In the genomic region with DNA sequence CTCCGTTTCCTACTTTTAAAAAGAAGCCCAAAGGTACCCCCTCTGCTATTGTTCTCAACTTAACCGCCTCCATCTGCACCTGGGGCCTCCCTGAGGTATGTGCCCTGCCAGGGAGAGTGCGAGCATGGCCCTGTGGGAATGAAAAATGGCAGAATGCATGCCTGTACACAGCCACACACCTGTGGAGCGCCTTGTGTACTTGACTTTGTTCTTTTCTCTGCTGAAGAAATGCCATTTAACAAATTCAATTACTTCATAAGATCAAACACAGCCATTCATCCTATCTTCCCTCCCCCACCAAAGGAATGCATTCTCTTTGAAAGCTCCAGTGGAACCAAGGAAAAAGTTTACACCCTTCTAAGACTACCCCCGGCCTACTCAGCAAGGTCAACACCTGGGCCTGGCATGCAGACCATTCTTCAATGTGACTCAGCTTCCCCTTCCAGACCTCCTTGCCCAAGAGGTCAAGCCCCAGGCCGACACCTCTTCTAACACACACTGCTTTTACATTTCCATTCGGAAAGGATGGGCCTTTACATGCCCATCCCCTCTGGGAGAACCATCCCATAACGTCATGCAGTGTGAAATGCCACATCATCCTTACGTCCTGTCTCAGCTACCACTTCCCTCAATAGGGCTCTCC, we compare ENCODE assay signal across 1 cellular context.
A peak's percentile ranks its signal among the peaks of the same experiment; 100 is the strongest.
TF ChIP-seq lines count a peak whose summit lies in the region.

No MANE protein-coding gene starts in this region.

TF ChIP-seq in H1, 55 proteins besides CTCF, POLR2A, EP300 and RAD21:
- TF ChIP-seq KDM5A (IDR thresholded peaks at IDR 0.05; ENCODE audit: low read length), result no peak
- peak; percentile 74 for TF ChIP-seq CREB1 (IDR thresholded peaks at IDR 0.05)
- TF ChIP-seq SIN3A (conservative IDR thresholded peaks at IDR 0.05 in 1 of 2, IDR thresholded peaks at IDR 0.05 in 1 of 2; ENCODE audit: low read depth in 1 of 2, low read length in 2 of 2), result no peak
- peak; percentile 32; the same call in 1 of the 2 replicates for TF ChIP-seq KDM1A (IDR thresholded peaks at IDR 0.05; ENCODE audit: borderline replicate concordance, low read length)
- TF ChIP-seq RBBP5 (IDR thresholded peaks at IDR 0.05; ENCODE audit: borderline replicate concordance, low read depth, low read length), result 0 out of 2 replicates have a peak, but pooled peaks have one; percentile 51
- TF ChIP-seq KDM4A (IDR thresholded peaks at IDR 0.05; ENCODE audit: low read depth, low read length, severe bottlenecking), result no peak
- no peak for TF ChIP-seq GTF2F1 (IDR thresholded peaks at IDR 0.05; ENCODE audit: borderline replicate concordance, low read depth, low read length)
- no peak for TF ChIP-seq RXRA (IDR thresholded peaks at IDR 0.05; ENCODE audit: insufficient read depth, low read depth, low read length)
- no peak for TF ChIP-seq FOSL1 (IDR thresholded peaks at IDR 0.05; ENCODE audit: insufficient read depth, low read depth, low read length)
- no peak for TF ChIP-seq ZNF274 (IDR thresholded peaks at IDR 0.05; ENCODE audit: borderline replicate concordance, extremely low read depth, low read length)
- no peak for TF ChIP-seq CBX5 (IDR thresholded peaks at IDR 0.05; ENCODE audit: low read depth, low read length)
- no peak for TF ChIP-seq JUND (IDR thresholded peaks at IDR 0.05; ENCODE audit: low read length)
- no peak for TF ChIP-seq BRCA1 (IDR thresholded peaks at IDR 0.05; ENCODE audit: low read depth, low read length)
- TF ChIP-seq SP1 (IDR thresholded peaks at IDR 0.05; ENCODE audit: low read depth, low read length), result peak; percentile 53; the same call in 1 of the 2 replicates
- no peak for TF ChIP-seq SP4 (IDR thresholded peaks at IDR 0.05; ENCODE audit: low read length)
- no peak for TF ChIP-seq SRF (IDR thresholded peaks at IDR 0.05; ENCODE audit: low read depth, low read length)
- TF ChIP-seq NANOG (IDR thresholded peaks at IDR 0.05; ENCODE audit: insufficient read depth, low read depth, low read length, poor library complexity, severe bottlenecking), result peak; percentile 52
- TF ChIP-seq, protein P1, sequence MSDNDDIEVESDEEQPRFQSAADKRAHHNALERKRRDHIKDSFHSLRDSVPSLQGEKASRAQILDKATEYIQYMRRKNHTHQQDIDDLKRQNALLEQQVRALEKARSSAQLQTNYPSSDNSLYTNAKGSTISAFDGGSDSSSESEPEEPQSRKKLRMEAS (IDR thresholded peaks at IDR 0.05), result peak; percentile 7; the same call in 1 of the 2 replicates
- TF ChIP-seq BCL11A (IDR thresholded peaks at IDR 0.05; ENCODE audit: low read depth in 2 of 2, low read length in 2 of 2), result no peak
- TF ChIP-seq SIX5 (IDR thresholded peaks at IDR 0.05; ENCODE audit: low read depth, low read length), result no peak
- peak; percentile 21; the same call in 1 of the 2 replicates for TF ChIP-seq TCF12 (IDR thresholded peaks at IDR 0.05; ENCODE audit: low read depth, low read length)
- no peak for TF ChIP-seq POU5F1 (IDR thresholded peaks at IDR 0.05; ENCODE audit: low read depth, low read length)
- TF ChIP-seq, protein P2, sequence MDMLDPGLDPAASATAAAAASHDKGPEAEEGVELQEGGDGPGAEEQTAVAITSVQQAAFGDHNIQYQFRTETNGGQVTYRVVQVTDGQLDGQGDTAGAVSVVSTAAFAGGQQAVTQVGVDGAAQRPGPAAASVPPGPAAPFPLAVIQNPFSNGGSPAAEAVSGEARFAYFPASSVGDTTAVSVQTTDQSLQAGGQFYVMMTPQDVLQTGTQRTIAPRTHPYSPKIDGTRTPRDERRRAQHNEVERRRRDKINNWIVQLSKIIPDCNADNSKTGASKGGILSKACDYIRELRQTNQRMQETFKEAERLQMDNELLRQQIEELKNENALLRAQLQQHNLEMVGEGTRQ (IDR thresholded peaks at IDR 0.05; ENCODE audit: low read length), result no peak
- no peak for TF ChIP-seq CHD1 (IDR thresholded peaks at IDR 0.05; ENCODE audit: low read depth, low read length)
- peak; percentile 44 for TF ChIP-seq ASH2L (IDR thresholded peaks at IDR 0.05; ENCODE audit: low read length)
- TF ChIP-seq MAFK (IDR thresholded peaks at IDR 0.05; ENCODE audit: low read depth, low read length), result no peak
- no peak for TF ChIP-seq CTBP2 (IDR thresholded peaks at IDR 0.05; ENCODE audit: borderline replicate concordance, insufficient read depth, insufficient read length, low read length)
- no peak for TF ChIP-seq SAP30 (IDR thresholded peaks at IDR 0.05; ENCODE audit: insufficient read depth, insufficient replicate concordance, low read length)
- no peak for TF ChIP-seq RNF2 (IDR thresholded peaks at IDR 0.05; ENCODE audit: borderline replicate concordance, low read depth, low read length, missing control alignments, poor library complexity, severe bottlenecking)
- no peak for TF ChIP-seq POLR2AphosphoS5 (IDR thresholded peaks at IDR 0.05; ENCODE audit: low read depth, low read length)
- TF ChIP-seq SP2 (IDR thresholded peaks at IDR 0.05; ENCODE audit: low read length), result no peak
- peak; percentile 70 for TF ChIP-seq YY1 (IDR thresholded peaks at IDR 0.05; ENCODE audit: low read depth, low read length)
- TF ChIP-seq TAF1 (IDR thresholded peaks at IDR 0.05; ENCODE audit: low read depth, low read length), result no peak
- TF ChIP-seq CBX8 (IDR thresholded peaks at IDR 0.05; ENCODE audit: borderline replicate concordance, low read depth, low read length), result no peak
